In genomic region chr1:10821388-10821787, GRCh38 we compare ENCODE assay signal across 21 cellular contexts. TPM values are rescaled to one million over a fixed set of nuclear protein-coding genes. Genes with fewer than 3 reads are reported as not detected.
DNase-seq lines count a peak whose midpoint lies in the region; ATAC-seq and TF ChIP-seq lines count a peak whose summit lies in the region.
"Had no signal": no experiment of that assay in that cellular context is flagged by ENCODE, and none has a peak within 500 bp of the region (broad histone marks: within the 10 kb centered on the region; RNA-seq: fewer than 3 reads in every experiment).

No MANE protein-coding gene starts in this region.

- no peaks in the 10 kb centered on the region for H3K36me3 ChIP-seq in heart right ventricle
- H3K36me3 ChIP-seq in HEK293 (ENCODE audit: control insufficient read depth in 2 of 2, insufficient read depth in 1 of 2, low read length in 2 of 2) = no peaks in the 10 kb centered on the region
- H3K36me3 ChIP-seq in ascending aorta = no peaks in the 10 kb centered on the region
- no peaks in the 10 kb centered on the region for H3K36me3 ChIP-seq in MM.1S (replicated peaks; ENCODE audit: insufficient read depth, low read length)
- H3K36me3 ChIP-seq: BE2C, HAP-1 had no signal

- intact Hi-C loops in heart right ventricle (cut with DNase I) = loop anchor here in 1 of 10 donors (5.0 kb wide), 1 partner anchor 41 kb away; no protein-coding TSS in a partner anchor
- intact Hi-C loops in Right ventricle myocardium superior (cut with DNase I) = no loop called here
- intact Hi-C loops in ascending aorta (cut with DNase I) = no loop called here

- H3K36me3 Mint-ChIP-seq in nephron progenitor cell (ENCODE audit: low read depth) = no peaks in the 10 kb centered on the region
- H3K36me3 Mint-ChIP-seq: CD4-positive, CD25-positive, alpha-beta regulatory T cell; CD8-positive, alpha-beta memory T cell had no signal

- peak overlapping the region; percentile 91 for H3K27ac Mint-ChIP-seq in nephron progenitor cell
- H3K27ac Mint-ChIP-seq: CD4-positive, CD25-positive, alpha-beta regulatory T cell; CD8-positive, alpha-beta memory T cell had no signal

- no peaks in the 10 kb centered on the region for H3K9me3 ChIP-seq in heart right ventricle
- H3K9me3 ChIP-seq in HEK293 (ENCODE audit: control insufficient read depth, insufficient read depth, low read depth, low read length) = no peaks in the 10 kb centered on the region
- H3K9me3 ChIP-seq in ascending aorta = no peaks in the 10 kb centered on the region
- H3K9me3 ChIP-seq in MM.1S (replicated peaks; ENCODE audit: insufficient read depth, low read length) = no peaks in the 10 kb centered on the region
- H3K9me3 ChIP-seq: BE2C, HAP-1 had no signal

- no peak overlapping the region for H3K4me3 Mint-ChIP-seq in nephron progenitor cell
- H3K4me3 Mint-ChIP-seq: CD4-positive, CD25-positive, alpha-beta regulatory T cell; CD8-positive, alpha-beta memory T cell had no signal

- WGBS in heart right ventricle, 2 donors = 94 to 95% methylated on average over 2 of the region's 2 CpGs

- no peaks in the 10 kb centered on the region for H3K79me2 ChIP-seq in MM.1S (ENCODE audit: low read length)

- TF ChIP-seq CTCF in heart right ventricle (IDR thresholded peaks at IDR 0.05) (no peak), HEK293 (tag by site-specific recombination; IDR thresholded peaks at IDR 0.05) (no peak), RWPE1 (conservative IDR thresholded peaks at IDR 0.05; ENCODE audit: low read depth) (no peak), nephron progenitor cell (IDR thresholded peaks at IDR 0.05) (no peak), ascending aorta (IDR thresholded peaks at IDR 0.05) (no peak), MM.1S (IDR thresholded peaks at IDR 0.05; ENCODE audit: low read length) (no peak)

- H3K4me2 ChIP-seq in MM.1S (ENCODE audit: low read depth, low read length) = no peak overlapping the region

- no peak overlapping the region for H2AFZ ChIP-seq in MM.1S (ENCODE audit: low read length)

- H3K27ac ChIP-seq in heart right ventricle = peak overlapping the region in 7 of 10 donors; percentile 63 to 92 (median 87)
- no peak overlapping the region for H3K27ac ChIP-seq in HEK293 (ENCODE audit: extremely low read depth, low read depth, low read length)
- H3K27ac ChIP-seq in RWPE1 = peak overlapping the region; percentile 82
- no peak overlapping the region for H3K27ac ChIP-seq in ascending aorta
- no peak overlapping the region for H3K27ac ChIP-seq in MM.1S (ENCODE audit: low read length)
- H3K27ac ChIP-seq: HL-60 had no signal

- H3K4me1 ChIP-seq in heart right ventricle (peaks cover 0 to 42% (median 20%) of the 10 kb centered on the region in 9 donors), HEK293 (ENCODE audit: control insufficient read depth, insufficient read depth, low read length) (0 out of 2 replicates have a peak, but pooled peaks cover 2% of the 10 kb centered on the region), ascending aorta (no peaks in the 10 kb centered on the region), MM.1S (ENCODE audit: low read length) (no peaks in the 10 kb centered on the region)
- H3K4me1 ChIP-seq: BE2C, HAP-1 had no signal

- H3K9me2 ChIP-seq in MM.1S (replicated peaks; ENCODE audit: insufficient read depth, low read length) = no peaks in the 10 kb centered on the region

- peaks cover 31% of the 10 kb centered on the region for H3K27me3 Mint-ChIP-seq in nephron progenitor cell (ENCODE audit: low read depth, poor library complexity)

- H3K27me3 ChIP-seq in heart right ventricle = peaks cover 0 to 16% (median 8%) of the 10 kb centered on the region in 7 donors
- H3K27me3 ChIP-seq in ascending aorta = peaks cover 6% of the 10 kb centered on the region
- peaks cover 93% of the 10 kb centered on the region for H3K27me3 ChIP-seq in MM.1S (replicated peaks; ENCODE audit: insufficient read depth, low read length)
- H3K27me3 ChIP-seq: BE2C had no signal

- H3K4me3 ChIP-seq in heart right ventricle (no peak overlapping the region), HEK293 (ENCODE audit: low read depth, low read length) (no peak overlapping the region), ascending aorta (no peak overlapping the region), MM.1S (ENCODE audit: low read length) (no peak overlapping the region)
- H3K4me3 ChIP-seq: GM12878, HAP-1 had no signal

- no peaks in the 10 kb centered on the region for H4K20me1 ChIP-seq in MM.1S (ENCODE audit: insufficient read depth, low read length)

- CTCF ChIA-PET in HEK293 (lab: Yijun Ruan, JAX) = interaction anchor here (0.6 to 1.2 kb wide), 2 partner anchors 22 to 128 kb away, joined by 3 to 4 read pairs; no protein-coding TSS in a partner anchor
- CTCF ChIA-PET in RWPE1 (lab: Yijun Ruan, JAX) = interaction anchor here (0.6 kb wide), 1 partner anchor 323 kb away, joined by 4 read pairs; no protein-coding TSS in a partner anchor

- no peak overlapping the region for H3K9ac ChIP-seq in MM.1S (ENCODE audit: low read length)

- POLR2A ChIA-PET in HEK293 (lab: Yijun Ruan, JAX) = interaction anchor here (0.7 kb wide), 1 partner anchor 16 kb away, joined by 9 read pairs; no protein-coding TSS in a partner anchor
- POLR2A ChIA-PET in RWPE1 (lab: Yijun Ruan, JAX; ENCODE audit: low non-redundant PET) = interaction anchor here (0.7 kb wide), 1 partner anchor 707 kb away, joined by 3 read pairs; no protein-coding TSS in a partner anchor

- H3K9me3 Mint-ChIP-seq in nephron progenitor cell = no peaks in the 10 kb centered on the region
- H3K9me3 Mint-ChIP-seq: CD4-positive, CD25-positive, alpha-beta regulatory T cell; CD8-positive, alpha-beta memory T cell had no signal

- H3K4me1 Mint-ChIP-seq in nephron progenitor cell = peaks cover 20% of the 10 kb centered on the region
- H3K4me1 Mint-ChIP-seq: CD4-positive, CD25-positive, alpha-beta regulatory T cell; CD8-positive, alpha-beta memory T cell had no signal

- DNase-seq in heart right ventricle = no peak
- no peak for DNase-seq in Right ventricle myocardium superior
- no peak for DNase-seq in RWPE1 (ENCODE audit: low spot score)
- DNase-seq in nephron progenitor cell = no peak
- no peak for DNase-seq in ascending aorta (ENCODE audit: low spot score in 2 of 2)
- DNase-seq in MM.1S = no peak
- DNase-seq: ACHN; BE2C; C1 segment of cervical spinal cord; CD4-positive, CD25-positive, alpha-beta regulatory T cell; CD8-positive, alpha-beta memory T cell; COR-L47; DMS 273 treated with DMSO at 0.1 percent for 48 hours; DMS53; DND-41; EL; IMR-90 had no signal

- H3F3A ChIP-seq in MM.1S (ENCODE audit: insufficient read depth, low read length) = no peaks in the 10 kb centered on the region

- ATAC-seq in heart right ventricle (no peak), Right ventricle myocardium superior (ENCODE audit: poor library complexity) (no peak)
- ATAC-seq: GM12878 had no signal

TF ChIP-seq in HEK293, 187 proteins besides CTCF, POLR2A, EP300 and RAD21:
- TF ChIP-seq ZNF398 (tag by site-specific recombination; IDR thresholded peaks at IDR 0.05) (no peak), ZNF664 (tag by site-specific recombination; IDR thresholded peaks at IDR 0.05) (peak; percentile 75; the same call in 1 of the 2 replicates), ZNF248 (tag by site-specific recombination; IDR thresholded peaks at IDR 0.05) (no peak)

RNA-seq across cellular contexts. Expression of gene CASZ1, which starts 24.9 kb away (rescaled TPM):
- total RNA-seq in heart right ventricle (10 to 100 TPM; 54.4 to 79.8 (median 66.1) TPM), Right ventricle myocardium superior (50.3 TPM), ascending aorta (25.8 TPM)
- 10 to 100 TPM; 19.5 to 44.9 TPM for polyA plus RNA-seq in heart right ventricle

Comparison
In these comparisons a context has a peak if more than half of its experiments do, and no peak if none do; other contexts are left out.
1. H3K27ac ChIP-seq: peak in heart right ventricle (7 of 10) and RWPE1 (single experiment); none in HEK293 (single experiment), ascending aorta (0 of 2) and MM.1S (single experiment).